ENCODE assay signal across 9 cellular contexts in genomic region chr6:13013681-13014550, GRCh38.
DNase-seq lines count a peak whose midpoint lies in the region; ATAC-seq lines count a peak whose summit lies in the region.
"Had no signal": no experiment of that assay in that cellular context is flagged by ENCODE, and none has a peak within 500 bp of the region (broad histone marks: within the 10 kb centered on the region; RNA-seq: fewer than 3 reads in every experiment).

No MANE protein-coding gene starts in this region.

- peak; percentile 32 for ATAC-seq in stimulated activated memory B cell treated with anti-CD40 and anti-IgM and Interleukin-4, amounts not matched to agents 10 μg/mL and 1 μg/mL and 100 μg/mL, for 72 hours
- ATAC-seq in GM21390 (IDR thresholded peaks at IDR 0.05; ENCODE audit: unreplicated experiment) = no peak
- ATAC-seq in GM21526 (IDR thresholded peaks at IDR 0.05; ENCODE audit: low FRiP score, unreplicated experiment) = no peak

- peaks cover 17 to 33% (median 25%) of the 10 kb centered on the region in 3 donors for H3K27me3 Mint-ChIP-seq in immature natural killer cell (ENCODE audit: low read depth in 3 of 3)
- H3K27me3 Mint-ChIP-seq in stimulated activated memory B cell treated with anti-CD40 and anti-IgM and Interleukin-4, amounts not matched to agents 10 μg/mL and 1 μg/mL and 100 μg/mL, for 72 hours = peaks cover 58% of the 10 kb centered on the region

- H3K9me3 Mint-ChIP-seq in immature natural killer cell = peaks cover 0 to 1% (median 0%) of the 10 kb centered on the region in 6 donors
- H3K9me3 Mint-ChIP-seq in stimulated activated memory B cell treated with anti-CD40 and anti-IgM and Interleukin-4, amounts not matched to agents 10 μg/mL and 1 μg/mL and 100 μg/mL, for 72 hours = no peaks in the 10 kb centered on the region

- H3K4me3 Mint-ChIP-seq in immature natural killer cell = peak overlapping the region; percentile 64 to 78 (median 71)
- H3K4me3 Mint-ChIP-seq in stimulated activated memory B cell treated with anti-CD40 and anti-IgM and Interleukin-4, amounts not matched to agents 10 μg/mL and 1 μg/mL and 100 μg/mL, for 72 hours = peak overlapping the region; percentile 75

- no peak overlapping the region for H3K27ac Mint-ChIP-seq in immature natural killer cell
- H3K27ac Mint-ChIP-seq in stimulated activated memory B cell treated with anti-CD40 and anti-IgM and Interleukin-4, amounts not matched to agents 10 μg/mL and 1 μg/mL and 100 μg/mL, for 72 hours = no peak overlapping the region

- peaks cover 6 to 10% of the 10 kb centered on the region in 2 donors for H3K4me1 Mint-ChIP-seq in immature natural killer cell
- H3K4me1 Mint-ChIP-seq in stimulated activated memory B cell treated with anti-CD40 and anti-IgM and Interleukin-4, amounts not matched to agents 10 μg/mL and 1 μg/mL and 100 μg/mL, for 72 hours = peaks cover 5% of the 10 kb centered on the region

- DNase-seq in DMS53 (lab: John Stamatoyannopoulos, UW) (peak; percentile 50), DMS53 treated with DMSO at 0.1 percent for 48 hours (lab: John Stamatoyannopoulos, UW; ENCODE audit: unreplicated experiment) (no peak), anterior cingulate cortex (lab: John Stamatoyannopoulos, UW) (peak in 31 of 58 donors; percentile 5 to 66 (median 29)), immature natural killer cell (no peak)
- DNase-seq in activated CD8-positive, alpha-beta memory T cell treated with anti-CD3 and anti-CD28 coated beads, Interleukin-2, amount 50 U/mL, for 4 hours = no peak
- DNase-seq: MV-4-11 had no signal

- H3K36me3 Mint-ChIP-seq in immature natural killer cell = no peaks in the 10 kb centered on the region
- no peaks in the 10 kb centered on the region for H3K36me3 Mint-ChIP-seq in stimulated activated memory B cell treated with anti-CD40 and anti-IgM and Interleukin-4, amounts not matched to agents 10 μg/mL and 1 μg/mL and 100 μg/mL, for 72 hours

Comparison
In these comparisons a context has a peak if more than half of its experiments do, and no peak if none do; other contexts are left out.
1. DNase-seq: peak in DMS53 (single experiment) and anterior cingulate cortex (31 of 58); none in DMS53 treated with DMSO at 0.1 percent for 48 hours (single experiment), immature natural killer cell (0 of 3) and activated CD8-positive, alpha-beta memory T cell treated with anti-CD3 and anti-CD28 coated beads, Interleukin-2, amount 50 U/mL, for 4 hours (single experiment).